8 cellular contexts compared by ENCODE assay signal in the genomic region with DNA sequence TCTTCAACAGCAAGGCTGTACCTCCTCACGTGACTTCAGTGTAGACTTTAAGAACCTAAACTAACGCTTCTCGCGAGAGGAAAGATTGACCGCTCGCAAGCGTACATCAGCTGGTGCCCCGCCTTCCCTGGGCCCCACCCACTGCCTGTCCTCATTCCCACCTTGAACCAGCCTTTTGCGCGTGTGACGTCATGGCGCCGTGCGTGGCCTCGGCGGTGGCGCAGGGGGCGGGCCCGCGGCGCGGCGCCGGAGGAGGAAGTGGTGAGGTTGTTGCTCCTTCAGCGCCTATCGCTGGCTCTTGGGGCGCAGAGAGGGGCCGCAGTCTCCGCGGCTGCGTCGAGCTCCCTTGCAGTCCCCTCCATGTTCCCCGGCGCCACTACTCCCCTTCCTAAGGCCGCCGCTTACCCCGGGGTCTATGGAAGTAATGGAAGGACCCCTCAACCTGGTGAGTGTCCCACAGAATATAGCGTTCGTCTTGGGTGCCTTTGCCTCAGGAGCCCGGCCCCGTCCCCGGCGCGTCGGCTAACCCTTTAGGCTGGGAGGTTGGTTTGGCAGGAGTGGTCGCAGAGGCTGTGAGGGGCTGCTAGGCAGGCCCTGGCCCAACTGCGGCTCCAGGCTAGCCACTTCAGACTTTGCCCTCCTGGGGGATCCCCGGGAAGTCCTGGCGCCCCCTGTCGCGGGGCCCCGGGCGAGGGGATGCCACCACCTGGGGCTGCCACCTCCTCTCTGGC.
DNase-seq lines count a peak whose midpoint lies in the region; ATAC-seq and FAIRE-seq lines count a peak whose summit lies in the region.

A gene (plus strand): TSS at position 273 of the 731 bp plus-strand sequence. CDS start 143 bp downstream, at position 416.

- H3K4me1 ChIP-seq in BLaER1 = peaks cover 13% of the 10 kb centered on the region

- H3K4me2 ChIP-seq in BLaER1 = peak within 1 kb of the TSS; percentile 88

- peak; percentile 95 for FAIRE-seq in GM19239 (lab: Jason Lieb, UNC)

- peaks cover 8% of the 10 kb centered on the region for H3K9me3 ChIP-seq in BLaER1

- H3K27me3 ChIP-seq in BLaER1 (no peaks in the 10 kb centered on the region), layer of hippocampus (ENCODE audit: control insufficient read depth, insufficient read depth, low read length) (no peaks in the 10 kb centered on the region)

- DNase-seq in GM19239 (ENCODE audit: insufficient read length, low spot score) (peak; percentile 80), NCI-H524 (lab: John Stamatoyannopoulos, UW) (peak; percentile 74 to 92)
- DNase-seq in activated CD4-positive, alpha-beta T cell treated with anti-CD3 and anti-CD28 coated beads for 4 hours = peak; percentile 96
- peak; percentile 94 to 95 for DNase-seq in stimulated activated CD4-positive, alpha-beta T cell treated with anti-CD3 and anti-CD28 coated beads, Interleukin-1b, Interleukin-23, amount 100 ng/mL, for 4 hours (ENCODE audit: low read depth in 2 of 2)

- H3K4me3 ChIP-seq in BLaER1 = peak within 1 kb of the TSS; percentile 97

- peak within 1 kb of the TSS; percentile 92 for H3K27ac ChIP-seq in BLaER1
- peak within 1 kb of the TSS; percentile 71 for H3K27ac ChIP-seq in cingulate gyrus (ENCODE audit: low read depth, low read length)
- H3K27ac ChIP-seq in layer of hippocampus (ENCODE audit: low read depth, low read length) = peak within 1 kb of the TSS; percentile 61

- peaks cover 10% of the 10 kb centered on the region for H3K36me3 ChIP-seq in BLaER1

- ATAC-seq in HG03457 (IDR thresholded peaks at IDR 0.05; ENCODE audit: unreplicated experiment) = peak; percentile 95

- peak within 1 kb of the TSS; percentile 95 for H3K9ac ChIP-seq in BLaER1

- peaks cover 43% of the 10 kb centered on the region for H4K20me1 ChIP-seq in BLaER1

Comparison
In these comparisons a context has a peak if more than half of its experiments do, and no peak if none do; other contexts are left out.
1. Peak in every context shown above with its lines: DNase-seq, ATAC-seq, H3K4me3 ChIP-seq and H3K27ac ChIP-seq.